ENCODE assay signal across 15 cellular contexts in genomic region chr20:4787069-4787468, GRCh38. TPM values are rescaled to one million over a fixed set of nuclear protein-coding genes. Genes with fewer than 3 reads are reported as not detected.
DNase-seq lines count a peak whose midpoint lies in the region; ATAC-seq, FAIRE-seq and TF ChIP-seq lines count a peak whose summit lies in the region.
"Had no signal": no experiment of that assay in that cellular context is flagged by ENCODE, and none has a peak within 500 bp of the region (broad histone marks: within the 10 kb centered on the region; RNA-seq: fewer than 3 reads in every experiment).

No MANE protein-coding gene starts in this region.

- H3K4me1 Mint-ChIP-seq in activated CD4-positive, alpha-beta memory T cell treated with anti-CD3 and anti-CD28 coated beads, Interleukin-2, amount 10 ng/mL, durations not matched to agents 7 days and 5 days: peaks cover 42% of the 10 kb centered on the region
- peaks cover 0 to 5% of the 10 kb centered on the region in 2 donors for H3K4me1 Mint-ChIP-seq in natural killer cell

- FAIRE-seq in GM12892 (lab: Jason Lieb, UNC): no peak
- FAIRE-seq: H1 had no signal

- peaks cover 91% of the 10 kb centered on the region for H3K36me3 Mint-ChIP-seq in activated CD4-positive, alpha-beta memory T cell treated with anti-CD3 and anti-CD28 coated beads, Interleukin-2, amount 10 ng/mL, durations not matched to agents 7 days and 5 days (ENCODE audit: low read depth)
- peaks cover 5% of the 10 kb centered on the region for H3K36me3 Mint-ChIP-seq in natural killer cell

- no peak overlapping the region for H3K4me3 ChIP-seq in right cardiac atrium (ENCODE audit: low read length)

- H3K27me3 ChIP-seq in right cardiac atrium (ENCODE audit: control insufficient read depth, insufficient read depth): no peaks in the 10 kb centered on the region

- H3K4me1 ChIP-seq in right cardiac atrium (ENCODE audit: control insufficient read depth, insufficient read depth, low read length): no peaks in the 10 kb centered on the region

- TF ChIP-seq POLR2A in GM12892 (IDR thresholded peaks at IDR 0.05; ENCODE audit: low read depth, low read length): no peak

- H3K27ac ChIP-seq in right cardiac atrium (ENCODE audit: low read length): no peak overlapping the region

- WGBS in right cardiac atrium: 83% methylated on average over 1 of the region's 1 CpG

- POLR2A ChIA-PET in activated CD4-positive, alpha-beta memory T cell treated with anti-CD3 and anti-CD28 coated beads, Interleukin-2, amount 10 ng/mL, durations not matched to agents 7 days and 5 days (lab: Charles Lee): interaction anchor here (0.7 to 1.5 kb wide), 2 partner anchors 25 to 27 kb away, joined by 4 read pairs; no protein-coding TSS in a partner anchor

- no peaks in the 10 kb centered on the region for H3K9me3 Mint-ChIP-seq in activated CD4-positive, alpha-beta memory T cell treated with anti-CD3 and anti-CD28 coated beads, Interleukin-2, amount 10 ng/mL, durations not matched to agents 7 days and 5 days
- H3K9me3 Mint-ChIP-seq in natural killer cell: no peaks in the 10 kb centered on the region

- TF ChIP-seq CTCF in AG09319 (IDR thresholded peaks at IDR 0.05; ENCODE audit: low read depth, low read length): no peak
- TF ChIP-seq CTCF in natural killer cell (IDR thresholded peaks at IDR 0.05): no peak

- intact Hi-C loops in right cardiac atrium (cut with DNase I) (no loop called here), natural killer cell (cut with micrococcal nuclease) (no loop called here)

- no peaks in the 10 kb centered on the region for H3K27me3 Mint-ChIP-seq in activated CD4-positive, alpha-beta memory T cell treated with anti-CD3 and anti-CD28 coated beads, Interleukin-2, amount 10 ng/mL, durations not matched to agents 7 days and 5 days
- H3K27me3 Mint-ChIP-seq in natural killer cell (ENCODE audit: low read depth in 2 of 2): no peaks in the 10 kb centered on the region

- peak; percentile 42 to 52 for ATAC-seq in right cardiac atrium
- no peak for ATAC-seq in natural killer cell

- H3K9me3 ChIP-seq in right cardiac atrium (ENCODE audit: control insufficient read depth, low read length): no peaks in the 10 kb centered on the region
- H3K9me3 ChIP-seq: SK-N-SH had no signal

- CTCF ChIA-PET in activated CD4-positive, alpha-beta memory T cell treated with anti-CD3 and anti-CD28 coated beads, Interleukin-2, amount 10 ng/mL, durations not matched to agents 7 days and 5 days (lab: Charles Lee): interaction anchor here (1.1 to 2.1 kb wide), 2 partner anchors 22 to 27 kb away, joined by 3 to 9 read pairs; no protein-coding TSS in a partner anchor

- H3K27ac Mint-ChIP-seq in activated CD4-positive, alpha-beta memory T cell treated with anti-CD3 and anti-CD28 coated beads, Interleukin-2, amount 10 ng/mL, durations not matched to agents 7 days and 5 days: peak overlapping the region; percentile 65
- H3K27ac Mint-ChIP-seq in natural killer cell: no peak overlapping the region

- peak; percentile 18 for DNase-seq in AG09319 (ENCODE audit: extremely low read depth, low read depth)
- peak; percentile 58 for DNase-seq in GM03348 (ENCODE audit: low spot score)
- no peak for DNase-seq in activated CD4-positive, alpha-beta memory T cell treated with anti-CD3 and anti-CD28 coated beads, Interleukin-2, amount 10 ng/mL, durations not matched to agents 7 days and 5 days
- no peak for DNase-seq in right cardiac atrium
- no peak for DNase-seq in natural killer cell
- DNase-seq in germinal center (ENCODE audit: low spot score): no peak
- no peak for DNase-seq in globus pallidus (ENCODE audit: low spot score)
- DNase-seq in GM12892 (ENCODE audit: insufficient read length): no peak
- DNase-seq: activated CD4-positive, alpha-beta T cell treated with anti-CD3 and anti-CD28 coated beads, Interleukin-2, amount 50 U/mL, for 48 hours; effector CD8-positive, alpha-beta T cell; NCI-H1694; NCI-H82; SK-N-SH; stimulated activated CD4-positive, alpha-beta T cell treated with anti-CD3 and anti-CD28 coated beads, Interleukin-4, amount 100 ng/mL, for 1 hour had no signal

- H3K4me3 Mint-ChIP-seq in activated CD4-positive, alpha-beta memory T cell treated with anti-CD3 and anti-CD28 coated beads, Interleukin-2, amount 10 ng/mL, durations not matched to agents 7 days and 5 days: no peak overlapping the region
- no peak overlapping the region for H3K4me3 Mint-ChIP-seq in natural killer cell

RNA-seq across cellular contexts. Expression of gene RASSF2, which starts 36.3 kb away (rescaled TPM):
- total RNA-seq in activated CD4-positive, alpha-beta memory T cell treated with anti-CD3 and anti-CD28 coated beads, Interleukin-2, amount 10 ng/mL, durations not matched to agents 7 days and 5 days: 10 to 100 TPM; 69.1 to 70.6 TPM
- total RNA-seq in right cardiac atrium (1 to 10 TPM; 5.0 to 8.6 (median 7.1) TPM), natural killer cell (10 to 100 TPM; 14.1 to 39.0 (median 16.3) TPM)
- 2.1 TPM for polyA plus RNA-seq in right cardiac atrium
- 32.8 TPM for polyA plus RNA-seq in GM12892 (2012; ENCODE audit: missing spikeins)

Comparison
In these comparisons a context has a peak if more than half of its experiments do, and no peak if none do; other contexts are left out.
1. DNase-seq: peak in AG09319 (single experiment) and GM03348 (single experiment); none in activated CD4-positive, alpha-beta memory T cell treated with anti-CD3 and anti-CD28 coated beads, Interleukin-2, amount 10 ng/mL, durations not matched to agents 7 days and 5 days (single experiment), right cardiac atrium (0 of 3), natural killer cell (single experiment), germinal center (single experiment), globus pallidus (single experiment) and GM12892 (single experiment).
2. ATAC-seq: peak in right cardiac atrium (2 of 2); none in natural killer cell (0 of 3).